ENCODE assay signal across 26 cellular contexts in the genomic region with DNA sequence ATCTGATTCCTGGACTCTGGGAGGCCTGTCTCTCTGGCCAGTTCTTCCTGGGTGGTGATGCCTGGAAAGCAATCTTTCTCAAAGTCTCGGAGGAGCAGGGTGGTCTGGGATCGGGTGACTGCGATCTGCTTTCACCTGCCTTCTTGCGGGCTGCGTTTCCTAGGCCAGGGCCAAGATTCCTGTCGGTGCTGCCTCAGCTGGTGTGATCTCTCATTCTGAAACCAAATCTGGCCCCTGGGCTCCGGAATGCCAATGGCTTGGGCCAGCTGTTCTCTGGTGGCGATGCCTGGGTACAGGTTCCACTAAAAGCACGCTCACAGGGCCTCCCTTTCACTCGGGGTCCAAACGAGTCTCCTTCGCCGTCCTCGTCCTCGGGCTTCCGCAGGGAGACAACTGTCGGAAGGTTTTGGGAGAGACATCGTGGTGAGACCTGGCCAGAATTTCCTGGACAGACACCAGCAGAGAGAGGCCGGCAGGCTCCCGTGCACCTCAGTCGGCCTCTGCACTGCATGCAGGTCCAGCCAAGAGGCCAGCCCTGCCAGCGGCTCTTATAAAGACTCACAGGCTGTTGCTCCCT.
A peak's percentile ranks its signal among the peaks of the same experiment; 100 is the strongest.
DNase-seq lines count a peak whose midpoint lies in the region; ATAC-seq, FAIRE-seq and TF ChIP-seq lines count a peak whose summit lies in the region.
"Had no signal": no experiment of that assay in that cellular context is flagged by ENCODE, and none has a peak within 500 bp of the region (broad histone marks: within the 10 kb centered on the region; RNA-seq: fewer than 3 reads in every experiment).

No MANE protein-coding gene starts in this region.

- H3K9me3 ChIP-seq in SK-N-SH (no peaks in the 10 kb centered on the region), SJCRH30 (replicated peaks) (no peaks in the 10 kb centered on the region), esophagus muscularis mucosa (peaks cover 0 to 7% (median 0%) of the 10 kb centered on the region in 4 donors), upper lobe of right lung (no peaks in the 10 kb centered on the region)
- H3K9me3 ChIP-seq: BLaER1 had no signal

- POLR2A ChIA-PET in SK-N-SH (lab: Yijun Ruan, JAX) = no interaction called here

- H3K4me3 ChIP-seq in SK-N-SH (ENCODE audit: low read depth in 2 of 2, low read length in 1 of 2) (no peak overlapping the region), SJCRH30 (no peak overlapping the region), esophagus muscularis mucosa (no peak overlapping the region), upper lobe of right lung (no peak overlapping the region)
- H3K4me3 ChIP-seq: BLaER1, GM12878, GM23248 had no signal

- H3K27ac Mint-ChIP-seq in type B pancreatic cell = no peak overlapping the region
- H3K27ac Mint-ChIP-seq: B cell; CD4-positive, alpha-beta T cell; CD8-positive, alpha-beta memory T cell had no signal

- no peaks in the 10 kb centered on the region for H3K27me3 Mint-ChIP-seq in type B pancreatic cell
- H3K27me3 Mint-ChIP-seq: B cell; CD4-positive, alpha-beta T cell had no signal

- peak; percentile 55 for FAIRE-seq in urothelium cell line (lab: Jason Lieb, UNC)
- FAIRE-seq: A204.1, D721Med, GM12878, GM18507, GM19239, H1 had no signal

- peaks cover 21% of the 10 kb centered on the region for H3K9me3 Mint-ChIP-seq in type B pancreatic cell
- H3K9me3 Mint-ChIP-seq: CD4-positive, alpha-beta T cell had no signal

- H3K27me3 ChIP-seq in SK-N-SH (ENCODE audit: insufficient read depth) (no peaks in the 10 kb centered on the region; the same call in 1 of the 2 replicates), SJCRH30 (no peaks in the 10 kb centered on the region), esophagus muscularis mucosa (peaks cover 0 to 9% (median 0%) of the 10 kb centered on the region in 4 donors), upper lobe of right lung (no peaks in the 10 kb centered on the region)
- H3K27me3 ChIP-seq: BLaER1 had no signal

- no peak overlapping the region for H3K4me2 ChIP-seq in SK-N-SH
- H3K4me2 ChIP-seq: BLaER1 had no signal

- H3K4me1 ChIP-seq in SK-N-SH (ENCODE audit: control insufficient read depth in 1 of 2, insufficient read depth in 2 of 2, low read depth in 1 of 2, low read length in 1 of 2) (no peaks in the 10 kb centered on the region), SJCRH30 (no peaks in the 10 kb centered on the region), esophagus muscularis mucosa (no peaks in the 10 kb centered on the region), upper lobe of right lung (no peaks in the 10 kb centered on the region)

- WGBS in SK-N-SH (ENCODE audit: low lambda C conversion rate) = 27% methylated on average over 22 of the region's 22 CpGs
- 75% methylated on average over 22 of the region's 22 CpGs for WGBS in esophagus muscularis mucosa

- TF ChIP-seq POLR2A in esophagus muscularis mucosa (IDR thresholded peaks at IDR 0.05; ENCODE audit: low read depth) = no peak

- no peak overlapping the region for H3K4me3 Mint-ChIP-seq in type B pancreatic cell
- H3K4me3 Mint-ChIP-seq: B cell; CD4-positive, alpha-beta T cell; CD8-positive, alpha-beta memory T cell had no signal

- no peak overlapping the region for H3K9ac ChIP-seq in SK-N-SH
- H3K9ac ChIP-seq: BLaER1, GM23248 had no signal

- TF ChIP-seq CTCF in SK-N-SH (IDR thresholded peaks at IDR 0.05) (no peak), esophagus muscularis mucosa (IDR thresholded peaks at IDR 0.05) (no peak), upper lobe of right lung (IDR thresholded peaks at IDR 0.05) (no peak), type B pancreatic cell (conservative IDR thresholded peaks at IDR 0.05) (no peak)

- H3K79me2 ChIP-seq in SK-N-SH (ENCODE audit: insufficient read depth) = no peaks in the 10 kb centered on the region

- no peak for TF ChIP-seq EP300 in SK-N-SH (IDR thresholded peaks at IDR 0.05; ENCODE audit: borderline replicate concordance in 1 of 2, low read depth in 1 of 2, low read length in 1 of 2)
- no peak for TF ChIP-seq EP300 in esophagus muscularis mucosa (IDR thresholded peaks at IDR 0.05)

- no peaks in the 10 kb centered on the region for H4K20me1 ChIP-seq in SK-N-SH (ENCODE audit: insufficient read depth)
- H4K20me1 ChIP-seq: BLaER1 had no signal

- H3K9me2 ChIP-seq in SK-N-SH = no peaks in the 10 kb centered on the region

- TF ChIP-seq RAD21 in SK-N-SH (IDR thresholded peaks at IDR 0.05; ENCODE audit: low read length) = no peak

- intact Hi-C loops in esophagus muscularis mucosa (cut with DNase I) (no loop called here), upper lobe of right lung (cut with DNase I) (no loop called here)

- no peaks in the 10 kb centered on the region for H3F3A ChIP-seq in SK-N-SH (replicated peaks; ENCODE audit: insufficient read depth)

- no peak overlapping the region for H3K27ac ChIP-seq in SK-N-SH (ENCODE audit: low read depth in 2 of 2, low read length in 1 of 2)
- H3K27ac ChIP-seq in SJCRH30 = no peak overlapping the region
- H3K27ac ChIP-seq in esophagus muscularis mucosa (replicated peaks in 1 of 4) = no peak overlapping the region
- no peak overlapping the region for H3K27ac ChIP-seq in upper lobe of right lung
- H3K27ac ChIP-seq: 22Rv1, BLaER1, C4-2B, GM23248 had no signal

- CTCF ChIA-PET in SK-N-SH (lab: Yijun Ruan, JAX) = no interaction called here

- H3K36me3 Mint-ChIP-seq in type B pancreatic cell = peaks cover 7% of the 10 kb centered on the region
- H3K36me3 Mint-ChIP-seq: CD8-positive, alpha-beta memory T cell had no signal

- H3K36me3 ChIP-seq in SK-N-SH (replicated peaks in 1 of 2; ENCODE audit: control insufficient read depth in 1 of 2, insufficient read depth in 2 of 2, low read length in 1 of 2) (no peaks in the 10 kb centered on the region), SJCRH30 (no peaks in the 10 kb centered on the region), esophagus muscularis mucosa (no peaks in the 10 kb centered on the region), upper lobe of right lung (no peaks in the 10 kb centered on the region)
- H3K36me3 ChIP-seq: BLaER1 had no signal

- DNase-seq in SK-N-SH (peak; percentile 7), SJCRH30 (peak; percentile 22 to 42), esophagus muscularis mucosa (ENCODE audit: extremely low spot score) (peak; percentile 87), urothelium cell line (ENCODE audit: low spot score) (no peak), upper lobe of right lung (no peak), type B pancreatic cell (ENCODE audit: extremely low spot score, unreplicated experiment) (no peak)
- DNase-seq: CD4-positive, alpha-beta T cell; CD8-positive, alpha-beta memory T cell; DMS 273 treated with DMSO at 0.1 percent for 48 hours; DMS79; EL; GDM1; GM23248; HCEC 1CT had no signal

- ATAC-seq in SK-N-SH treated with all-trans-retinoic acid at 6 μM for 48 hours (no peak), upper lobe of right lung (no peak), GM18873 (IDR thresholded peaks at IDR 0.05; ENCODE audit: low FRiP score, unreplicated experiment) (no peak)
- ATAC-seq: GM12878 had no signal

- no peaks in the 10 kb centered on the region for H3K4me1 Mint-ChIP-seq in type B pancreatic cell (ENCODE audit: unreplicated experiment)

- no peak overlapping the region for H2AFZ ChIP-seq in SK-N-SH (ENCODE audit: low read depth)
- H2AFZ ChIP-seq: GM23248 had no signal

TF ChIP-seq in SK-N-SH, 30 proteins besides CTCF, POLR2A, EP300 and RAD21 (continues in another document):
- TF ChIP-seq NRF1 (IDR thresholded peaks at IDR 0.05; ENCODE audit: low read depth, low read length) (no peak), GATA2 (CRISPR knock-in tag; IDR thresholded peaks at IDR 0.05) (no peak)

TF ChIP-seq in SK-N-SH treated with all-trans-retinoic acid at 6 μM for 48 hours, 23 proteins besides CTCF, POLR2A, EP300 and RAD21 (continues in another document):
- TF ChIP-seq TCF4 (CRISPR knock-in tag; IDR thresholded peaks at IDR 0.05; ENCODE audit: borderline replicate concordance) (no peak), ESRRG (CRISPR knock-in tag; IDR thresholded peaks at IDR 0.05) (no peak), CSDC2 (CRISPR knock-in tag; IDR thresholded peaks at IDR 0.05) (no peak), ARNTL (CRISPR knock-in tag; IDR thresholded peaks at IDR 0.05; ENCODE audit: borderline replicate concordance, low read depth) (no peak), OSR1 (CRISPR knock-in tag; IDR thresholded peaks at IDR 0.05) (no peak), ZC3H10 (CRISPR knock-in tag; IDR thresholded peaks at IDR 0.05) (no peak), BACH2 (CRISPR knock-in tag; IDR thresholded peaks at IDR 0.05; ENCODE audit: borderline replicate concordance) (no peak), ZNF8 (CRISPR knock-in tag; IDR thresholded peaks at IDR 0.05) (no peak), ISL1 (CRISPR knock-in tag; IDR thresholded peaks at IDR 0.05) (no peak), GLIS3 (CRISPR knock-in tag; IDR thresholded peaks at IDR 0.05) (no peak)
- TF ChIP-seq, protein P1, sequence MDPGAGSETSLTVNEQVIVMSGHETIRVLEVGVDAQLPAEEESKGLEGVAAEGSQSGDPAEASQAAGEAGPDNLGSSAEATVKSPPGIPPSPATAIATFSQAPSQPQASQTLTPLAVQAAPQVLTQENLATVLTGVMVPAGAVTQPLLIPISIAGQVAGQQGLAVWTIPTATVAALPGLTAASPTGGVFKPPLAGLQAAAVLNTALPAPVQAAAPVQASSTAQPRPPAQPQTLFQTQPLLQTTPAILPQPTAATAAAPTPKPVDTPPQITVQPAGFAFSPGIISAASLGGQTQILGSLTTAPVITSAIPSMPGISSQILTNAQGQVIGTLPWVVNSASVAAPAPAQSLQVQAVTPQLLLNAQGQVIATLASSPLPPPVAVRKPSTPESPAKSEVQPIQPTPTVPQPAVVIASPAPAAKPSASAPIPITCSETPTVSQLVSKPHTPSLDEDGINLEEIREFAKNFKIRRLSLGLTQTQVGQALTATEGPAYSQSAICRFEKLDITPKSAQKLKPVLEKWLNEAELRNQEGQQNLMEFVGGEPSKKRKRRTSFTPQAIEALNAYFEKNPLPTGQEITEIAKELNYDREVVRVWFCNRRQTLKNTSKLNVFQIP (CRISPR knock-in tag; IDR thresholded peaks at IDR 0.05; ENCODE audit: borderline replicate concordance, low read depth) = no peak
- TF ChIP-seq, protein P2, sequence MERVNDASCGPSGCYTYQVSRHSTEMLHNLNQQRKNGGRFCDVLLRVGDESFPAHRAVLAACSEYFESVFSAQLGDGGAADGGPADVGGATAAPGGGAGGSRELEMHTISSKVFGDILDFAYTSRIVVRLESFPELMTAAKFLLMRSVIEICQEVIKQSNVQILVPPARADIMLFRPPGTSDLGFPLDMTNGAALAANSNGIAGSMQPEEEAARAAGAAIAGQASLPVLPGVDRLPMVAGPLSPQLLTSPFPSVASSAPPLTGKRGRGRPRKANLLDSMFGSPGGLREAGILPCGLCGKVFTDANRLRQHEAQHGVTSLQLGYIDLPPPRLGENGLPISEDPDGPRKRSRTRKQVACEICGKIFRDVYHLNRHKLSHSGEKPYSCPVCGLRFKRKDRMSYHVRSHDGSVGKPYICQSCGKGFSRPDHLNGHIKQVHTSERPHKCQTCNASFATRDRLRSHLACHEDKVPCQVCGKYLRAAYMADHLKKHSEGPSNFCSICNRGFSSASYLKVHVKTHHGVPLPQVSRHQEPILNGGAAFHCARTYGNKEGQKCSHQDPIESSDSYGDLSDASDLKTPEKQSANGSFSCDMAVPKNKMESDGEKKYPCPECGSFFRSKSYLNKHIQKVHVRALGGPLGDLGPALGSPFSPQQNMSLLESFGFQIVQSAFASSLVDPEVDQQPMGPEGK (CRISPR knock-in tag; IDR thresholded peaks at IDR 0.05; ENCODE audit: borderline replicate concordance) = no peak

Comparison
In these comparisons a context has a peak if more than half of its experiments do, and no peak if none do; other contexts are left out.
1. DNase-seq: peak in SK-N-SH (single experiment), SJCRH30 (2 of 2) and esophagus muscularis mucosa (single experiment); none in urothelium cell line (single experiment), upper lobe of right lung (single experiment) and type B pancreatic cell (single experiment).